ENCODE assay signal across 1 cellular context in the genomic region with DNA sequence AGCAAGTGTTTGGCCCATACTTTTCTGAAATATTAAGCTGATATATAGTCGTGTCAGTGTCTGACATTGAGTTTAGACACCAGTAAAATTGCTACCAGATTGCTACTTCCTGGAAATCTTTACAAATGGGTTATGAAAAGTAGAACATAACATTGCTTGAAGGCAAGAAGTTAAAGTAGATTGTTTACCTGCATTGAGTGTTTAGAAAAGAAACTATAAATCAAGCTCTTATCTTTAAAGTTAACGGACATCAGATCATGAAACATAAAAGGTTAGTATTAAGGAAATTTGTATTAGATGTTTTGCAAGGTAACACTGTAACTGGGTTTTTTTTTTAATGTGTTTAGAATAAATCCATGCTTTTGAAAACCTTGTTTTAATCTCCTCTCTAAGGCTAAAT.
TF ChIP-seq lines count a peak whose summit lies in the region.

No MANE protein-coding gene starts in this region.

TF ChIP-seq in HepG2, 621 proteins besides CTCF, POLR2A, EP300 and RAD21:
- no peak for TF ChIP-seq YEATS2 (CRISPR knock-in tag; IDR thresholded peaks at IDR 0.05; ENCODE audit: borderline replicate concordance)
- TF ChIP-seq PCBP1 (IDR thresholded peaks at IDR 0.05; ENCODE audit: borderline replicate concordance, low read depth, low read length): no peak
- TF ChIP-seq, protein P1, sequence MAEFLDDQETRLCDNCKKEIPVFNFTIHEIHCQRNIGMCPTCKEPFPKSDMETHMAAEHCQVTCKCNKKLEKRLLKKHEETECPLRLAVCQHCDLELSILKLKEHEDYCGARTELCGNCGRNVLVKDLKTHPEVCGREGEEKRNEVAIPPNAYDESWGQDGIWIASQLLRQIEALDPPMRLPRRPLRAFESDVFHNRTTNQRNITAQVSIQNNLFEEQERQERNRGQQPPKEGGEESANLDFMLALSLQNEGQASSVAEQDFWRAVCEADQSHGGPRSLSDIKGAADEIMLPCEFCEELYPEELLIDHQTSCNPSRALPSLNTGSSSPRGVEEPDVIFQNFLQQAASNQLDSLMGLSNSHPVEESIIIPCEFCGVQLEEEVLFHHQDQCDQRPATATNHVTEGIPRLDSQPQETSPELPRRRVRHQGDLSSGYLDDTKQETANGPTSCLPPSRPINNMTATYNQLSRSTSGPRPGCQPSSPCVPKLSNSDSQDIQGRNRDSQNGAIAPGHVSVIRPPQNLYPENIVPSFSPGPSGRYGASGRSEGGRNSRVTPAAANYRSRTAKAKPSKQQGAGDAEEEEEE (CRISPR knock-in tag; IDR thresholded peaks at IDR 0.05; ENCODE audit: borderline replicate concordance): no peak
- no peak for TF ChIP-seq ESRRA (CRISPR knock-in tag; IDR thresholded peaks at IDR 0.05; ENCODE audit: low read depth)
- TF ChIP-seq ZNF552 (CRISPR knock-in tag; IDR thresholded peaks at IDR 0.05; ENCODE audit: borderline replicate concordance): no peak
- no peak for TF ChIP-seq ZNF558 (CRISPR knock-in tag; IDR thresholded peaks at IDR 0.05; ENCODE audit: borderline replicate concordance)
- no peak for TF ChIP-seq ARNT2 (CRISPR knock-in tag; IDR thresholded peaks at IDR 0.05; ENCODE audit: low read depth)
- TF ChIP-seq PRMT3 (CRISPR knock-in tag; IDR thresholded peaks at IDR 0.05; ENCODE audit: borderline replicate concordance, low read depth): no peak
- no peak for TF ChIP-seq ZNF251 (CRISPR knock-in tag; IDR thresholded peaks at IDR 0.05)
- TF ChIP-seq SRY (CRISPR knock-in tag; IDR thresholded peaks at IDR 0.05): no peak
- no peak for TF ChIP-seq KLF9 (CRISPR knock-in tag; IDR thresholded peaks at IDR 0.05; ENCODE audit: low read depth)
- no peak for TF ChIP-seq EZH2 (conservative IDR thresholded peaks at IDR 0.05; ENCODE audit: low read depth, low read length)
- no peak for TF ChIP-seq ZNF446 (CRISPR knock-in tag; IDR thresholded peaks at IDR 0.05)
- no peak for TF ChIP-seq U2AF2 (IDR thresholded peaks at IDR 0.05; ENCODE audit: low read depth, low read length)
- TF ChIP-seq, protein P2, sequence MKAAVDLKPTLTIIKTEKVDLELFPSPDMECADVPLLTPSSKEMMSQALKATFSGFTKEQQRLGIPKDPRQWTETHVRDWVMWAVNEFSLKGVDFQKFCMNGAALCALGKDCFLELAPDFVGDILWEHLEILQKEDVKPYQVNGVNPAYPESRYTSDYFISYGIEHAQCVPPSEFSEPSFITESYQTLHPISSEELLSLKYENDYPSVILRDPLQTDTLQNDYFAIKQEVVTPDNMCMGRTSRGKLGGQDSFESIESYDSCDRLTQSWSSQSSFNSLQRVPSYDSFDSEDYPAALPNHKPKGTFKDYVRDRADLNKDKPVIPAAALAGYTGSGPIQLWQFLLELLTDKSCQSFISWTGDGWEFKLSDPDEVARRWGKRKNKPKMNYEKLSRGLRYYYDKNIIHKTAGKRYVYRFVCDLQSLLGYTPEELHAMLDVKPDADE (CRISPR knock-in tag; IDR thresholded peaks at IDR 0.05): no peak
- TF ChIP-seq ZNF724P (CRISPR knock-in tag; IDR thresholded peaks at IDR 0.05; ENCODE audit: borderline replicate concordance): no peak
- no peak for TF ChIP-seq ZNF460 (CRISPR knock-in tag; IDR thresholded peaks at IDR 0.05; ENCODE audit: borderline replicate concordance)
- no peak for TF ChIP-seq NR3C1 (CRISPR knock-in tag; IDR thresholded peaks at IDR 0.05)
- no peak for TF ChIP-seq FOXK1 (CRISPR knock-in tag; IDR thresholded peaks at IDR 0.05; ENCODE audit: borderline replicate concordance, low read depth)
- no peak for TF ChIP-seq ADNP (CRISPR knock-in tag; IDR thresholded peaks at IDR 0.05)
